Comparison of ENCODE assay signal across 10 cellular contexts in the genomic region with DNA sequence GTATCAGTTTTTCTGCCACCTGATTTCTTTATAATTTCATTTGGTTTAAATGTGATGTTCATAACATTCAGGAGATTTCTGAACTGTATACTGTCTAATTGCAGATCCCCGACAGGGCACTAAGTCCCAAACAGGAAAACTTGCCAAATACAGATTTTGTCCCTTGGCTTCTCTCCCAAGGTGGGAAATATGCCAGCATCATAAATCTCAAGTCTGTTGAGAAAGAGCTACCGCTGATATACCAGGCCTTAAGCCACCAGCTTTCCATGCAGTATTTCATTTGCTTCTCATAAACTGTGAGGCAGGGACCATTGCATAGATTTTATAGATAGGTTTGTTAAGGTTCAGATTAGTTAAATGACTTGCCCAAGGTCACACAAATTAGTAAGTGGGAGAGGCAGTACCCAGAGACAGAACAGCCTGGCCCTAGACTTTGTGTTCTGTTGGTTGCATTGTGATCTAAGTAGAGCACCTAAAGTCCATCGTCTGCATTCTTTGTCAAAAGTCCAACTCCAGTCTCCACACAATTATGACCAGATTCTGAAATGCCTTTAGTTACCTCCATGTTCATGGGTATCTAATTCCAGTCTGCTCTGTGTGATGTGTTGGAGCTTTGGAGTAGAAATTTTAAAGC. TPM values are rescaled to one million over a fixed set of nuclear protein-coding genes. Genes with fewer than 3 reads are reported as not detected.
DNase-seq lines count a peak whose midpoint lies in the region; ATAC-seq and TF ChIP-seq lines count a peak whose summit lies in the region.
"Had no signal": no experiment of that assay in that cellular context is flagged by ENCODE, and none has a peak within 500 bp of the region (broad histone marks: within the 10 kb centered on the region; RNA-seq: fewer than 3 reads in every experiment).

No MANE protein-coding gene starts in this region.

- no TSS peak for BruUV-seq in A673 (replicated peaks; lab: Mats Ljungman, UMichigan)

- TF ChIP-seq EP300 in esophagus muscularis mucosa (IDR thresholded peaks at IDR 0.05): no peak

- H3K4me3 ChIP-seq in A673 (ENCODE audit: low read depth, low read length, poor library complexity, severe bottlenecking): peak overlapping the region; percentile 3
- no peak overlapping the region for H3K4me3 ChIP-seq in esophagus muscularis mucosa
- H3K4me3 ChIP-seq: neural progenitor cell had no signal

- H3K36me3 ChIP-seq in A673 (ENCODE audit: insufficient read depth, low read length, poor library complexity, severe bottlenecking) (no peaks in the 10 kb centered on the region), esophagus muscularis mucosa (peaks cover 0 to under 1% (median 0%) of the 10 kb centered on the region in 4 donors)

- 19% methylated on average over 3 of the region's 3 CpGs for WGBS in esophagus muscularis mucosa

- ATAC-seq in HG03095 (IDR thresholded peaks at IDR 0.05; ENCODE audit: unreplicated experiment) (no peak), GM18909 (IDR thresholded peaks at IDR 0.05; ENCODE audit: poor library complexity, unreplicated experiment) (no peak)

- peaks cover 70% of the 10 kb centered on the region for H3K4me1 ChIP-seq in A673 (ENCODE audit: insufficient read depth, low read length, poor library complexity, severe bottlenecking)
- peaks cover 20 to 78% (median 67%) of the 10 kb centered on the region in 4 donors for H3K4me1 ChIP-seq in esophagus muscularis mucosa
- H3K4me1 ChIP-seq: neural progenitor cell had no signal

- H3K27me3 ChIP-seq in A673 (replicated peaks; ENCODE audit: insufficient read depth, low read depth, low read length, poor library complexity): no peaks in the 10 kb centered on the region
- H3K27me3 ChIP-seq in esophagus muscularis mucosa: no peaks in the 10 kb centered on the region
- H3K27me3 ChIP-seq: neural progenitor cell had no signal

- DNase-seq in A673 (ENCODE audit: low spot score) (peak; percentile 95), NCI-H1105 treated with DMSO at 0.1 percent for 48 hours (lab: John Stamatoyannopoulos, UW) (peak; percentile 60), esophagus muscularis mucosa (ENCODE audit: extremely low spot score) (no peak), myocyte (ENCODE audit: low read depth) (peak; percentile 73), NCI-H2227 (lab: John Stamatoyannopoulos, UW; ENCODE audit: unreplicated experiment) (no peak), midbrain (lab: John Stamatoyannopoulos, UW) (no peak)
- DNase-seq: activated T-cell treated with anti-CD3 and anti-CD28 coated beads for 4 hours had no signal

- intact Hi-C loops in A673 (cut with micrococcal nuclease; ENCODE audit: unreplicated experiment) (no loop called here), esophagus muscularis mucosa (cut with DNase I) (no loop called here)

- TF ChIP-seq CTCF in A673 (conservative IDR thresholded peaks at IDR 0.05; ENCODE audit: low read depth, low read length): no peak
- TF ChIP-seq CTCF in esophagus muscularis mucosa (IDR thresholded peaks at IDR 0.05): no peak

- TF ChIP-seq POLR2A in esophagus muscularis mucosa (IDR thresholded peaks at IDR 0.05; ENCODE audit: low read depth): no peak

- H3K27ac ChIP-seq in A673 (ENCODE audit: low read depth, low read length, poor library complexity, severe bottlenecking) (peak overlapping the region; percentile 91), esophagus muscularis mucosa (replicated peaks in 1 of 4) (peak overlapping the region; percentile 71 to 76 (median 74))
- H3K27ac ChIP-seq: neural progenitor cell had no signal

- CTCF ChIA-PET in A673 (lab: Charles Lee): no interaction called here

- H3K9me3 ChIP-seq in A673 (ENCODE audit: low read depth, low read length, poor library complexity, severe bottlenecking) (no peaks in the 10 kb centered on the region), esophagus muscularis mucosa (no peaks in the 10 kb centered on the region)

- POLR2A ChIA-PET in A673 (lab: Charles Lee; ENCODE audit: low non-redundant PET): interaction anchor here (0.6 kb wide), 1 partner anchor 46 kb away, joined by 4 read pairs; no protein-coding TSS in a partner anchor

RNA-seq across cellular contexts. Expression of gene GPR21, which starts 16.2 kb away (rescaled TPM):
- total RNA-seq in A673 (2021) (0.31 TPM in 1 of 2 replicates, not detected in the other), esophagus muscularis mucosa (1 to 10 TPM in 1 of 4 donors, under 1 TPM in 2, not detected in 1; 0.33 to 1.1 (median 0.52) TPM), myocyte (0.42 TPM in 1 of 2 replicates, not detected in the other)
- 0.25 TPM for polyA plus RNA-seq in myocyte (2012)

Comparison
In these comparisons a context has a peak if more than half of its experiments do, and no peak if none do; other contexts are left out.
1. DNase-seq: peak in A673 (single experiment), NCI-H1105 treated with DMSO at 0.1 percent for 48 hours (single experiment) and myocyte (single experiment); none in esophagus muscularis mucosa (single experiment), NCI-H2227 (single experiment) and midbrain (single experiment).